In genomic region chr6:2221724-2222274, GRCh38 we compare ENCODE assay signal across 8 cellular contexts. TPM values are rescaled to one million over a fixed set of nuclear protein-coding genes. Genes with fewer than 3 reads are reported as not detected.
DNase-seq lines count a peak whose midpoint lies in the region; ATAC-seq and TF ChIP-seq lines count a peak whose summit lies in the region.

No MANE protein-coding gene starts in this region.

- no peak for ATAC-seq in gastrocnemius medialis

- no peaks in the 10 kb centered on the region for H3K27me3 ChIP-seq in gastrocnemius medialis

- H3K9me3 Mint-ChIP-seq in activated naive CD4-positive, alpha-beta T cell treated with anti-CD3 and anti-CD28 coated beads, Interleukin-2, amount 10 ng/mL, durations not matched to agents 7 days and 5 days, result no peaks in the 10 kb centered on the region

- H3K36me3 Mint-ChIP-seq in activated naive CD4-positive, alpha-beta T cell treated with anti-CD3 and anti-CD28 coated beads, Interleukin-2, amount 10 ng/mL, durations not matched to agents 7 days and 5 days, result no peaks in the 10 kb centered on the region

- no peak for TF ChIP-seq POLR2A in gastrocnemius medialis (IDR thresholded peaks at IDR 0.05)

- CTCF ChIA-PET in activated naive CD4-positive, alpha-beta T cell treated with anti-CD3 and anti-CD28 coated beads, Interleukin-2, amount 10 ng/mL, durations not matched to agents 7 days and 5 days (lab: Charles Lee), result no interaction called here

- H3K4me3 Mint-ChIP-seq in activated naive CD4-positive, alpha-beta T cell treated with anti-CD3 and anti-CD28 coated beads, Interleukin-2, amount 10 ng/mL, durations not matched to agents 7 days and 5 days, result peak overlapping the region; percentile 81

- peak overlapping the region; percentile 79 for H3K27ac Mint-ChIP-seq in activated naive CD4-positive, alpha-beta T cell treated with anti-CD3 and anti-CD28 coated beads, Interleukin-2, amount 10 ng/mL, durations not matched to agents 7 days and 5 days

- H3K27me3 Mint-ChIP-seq in activated naive CD4-positive, alpha-beta T cell treated with anti-CD3 and anti-CD28 coated beads, Interleukin-2, amount 10 ng/mL, durations not matched to agents 7 days and 5 days, result no peaks in the 10 kb centered on the region

- TF ChIP-seq CTCF in gastrocnemius medialis (IDR thresholded peaks at IDR 0.05 in 4 of 5, conservative IDR thresholded peaks at IDR 0.05 in 1 of 5), result no peak

- peak overlapping the region; percentile 29 to 52 (median 47) for H3K4me3 ChIP-seq in gastrocnemius medialis

- intact Hi-C loops in gastrocnemius medialis (cut with DNase I; ENCODE audit: low total_unique reads), result no loop called here

- no peaks in the 10 kb centered on the region for H3K36me3 ChIP-seq in gastrocnemius medialis

- H3K4me1 ChIP-seq in gastrocnemius medialis, result no peaks in the 10 kb centered on the region

- in situ Hi-C loops in gastrocnemius medialis (cut with MboI; ENCODE audit: low sequenced_read_pairs in 4 of 4), result loop anchor here in 1 of 4 donors (25.0 kb wide), 1 partner anchor 416 kb away; no protein-coding TSS in a partner anchor

- H3K27ac ChIP-seq in gastrocnemius medialis, result peak overlapping the region in 3 of 4 donors; percentile 22 to 66 (median 51)

- DNase-seq in activated naive CD4-positive, alpha-beta T cell treated with anti-CD3 and anti-CD28 coated beads, Interleukin-2, amount 10 ng/mL, durations not matched to agents 7 days and 5 days, result peak; percentile 33
- DNase-seq in activated naive CD4-positive, alpha-beta T cell treated with anti-CD3 and anti-CD28 coated beads, Interleukin-2, amount 50 U/mL, for 16 hours, result no peak
- DNase-seq in NAMALWA (ENCODE audit: low spot score) (peak; percentile 33), dermis blood vessel endothelial cell (peak; percentile 47), gastrocnemius medialis (no peak), NCI-H774 (lab: John Stamatoyannopoulos, UW) (no peak), globus pallidus (ENCODE audit: low spot score) (no peak)
- DNase-seq in activated CD4-positive, CD25-positive, alpha-beta regulatory T cell treated with anti-CD3 and anti-CD28 coated beads, Interleukin-2, amount 50 U/mL, for 72 hours, result no peak

- peaks cover 21% of the 10 kb centered on the region for H3K4me1 Mint-ChIP-seq in activated naive CD4-positive, alpha-beta T cell treated with anti-CD3 and anti-CD28 coated beads, Interleukin-2, amount 10 ng/mL, durations not matched to agents 7 days and 5 days

- H3K9me3 ChIP-seq in gastrocnemius medialis, result no peaks in the 10 kb centered on the region

RNA-seq across cellular contexts. Expression of gene GMDS, which starts 23.6 kb away (rescaled TPM):
- 12.6 and 21.1 TPM in 2 replicates for total RNA-seq in dermis blood vessel endothelial cell
- total RNA-seq in gastrocnemius medialis, result 1 to 10 TPM; 3.4 to 7.2 (median 4.6) TPM

Comparison
In these comparisons a context has a peak if more than half of its experiments do, and no peak if none do; other contexts are left out.
1. DNase-seq: peak in activated naive CD4-positive, alpha-beta T cell treated with anti-CD3 and anti-CD28 coated beads, Interleukin-2, amount 10 ng/mL, durations not matched to agents 7 days and 5 days (single experiment), NAMALWA (single experiment) and dermis blood vessel endothelial cell (single experiment); none in activated naive CD4-positive, alpha-beta T cell treated with anti-CD3 and anti-CD28 coated beads, Interleukin-2, amount 50 U/mL, for 16 hours (single experiment), gastrocnemius medialis (0 of 2), NCI-H774 (single experiment), globus pallidus (single experiment) and activated CD4-positive, CD25-positive, alpha-beta regulatory T cell treated with anti-CD3 and anti-CD28 coated beads, Interleukin-2, amount 50 U/mL, for 72 hours (single experiment).